Comparison of ENCODE assay signal across 13 cellular contexts in genomic region chr4:24850669-24851068, GRCh38. TPM values are rescaled to one million over a fixed set of nuclear protein-coding genes. Genes with fewer than 3 reads are reported as not detected.
DNase-seq lines count a peak whose midpoint lies in the region; ATAC-seq, FAIRE-seq and TF ChIP-seq lines count a peak whose summit lies in the region.
"Had no signal": no experiment of that assay in that cellular context is flagged by ENCODE, and none has a peak within 500 bp of the region (broad histone marks: within the 10 kb centered on the region; RNA-seq: fewer than 3 reads in every experiment).

No MANE protein-coding gene starts in this region.

- H3K4me1 ChIP-seq in GM23248 (ENCODE audit: insufficient read depth) (peaks cover 34% of the 10 kb centered on the region), foreskin keratinocyte (peaks cover 6% of the 10 kb centered on the region), thoracic aorta (ENCODE audit: control insufficient read depth in 1 of 2, low read depth in 2 of 2) (peaks cover 27 to 65% of the 10 kb centered on the region in 2 donors)

- no peaks in the 10 kb centered on the region for H4K20me1 ChIP-seq in GM23248 (ENCODE audit: insufficient read depth)

- peak; percentile 86 for DNase-seq in GM23248
- DNase-seq in SK-MEL-5 (ENCODE audit: low read depth, low spot score), result peak; percentile 36
- peak; percentile 22 to 68 for DNase-seq in foreskin keratinocyte
- no peak for DNase-seq in thoracic aorta (ENCODE audit: low spot score)
- DNase-seq in CD14-positive monocyte (ENCODE audit: low spot score), result no peak
- DNase-seq in GM19239 (ENCODE audit: insufficient read length, low spot score), result no peak
- DNase-seq in immature natural killer cell, result no peak
- DNase-seq: activated naive CD4-positive, alpha-beta T cell treated with anti-CD3 and anti-CD28 coated beads, Interleukin-2, amount 50 U/mL, for 16 hours; H7; natural killer cell; NCI-H82 had no signal

- H3K4me2 ChIP-seq in GM23248 (ENCODE audit: unreplicated experiment), result no peak overlapping the region

- H3K79me2 ChIP-seq in GM23248 (ENCODE audit: insufficient read depth), result no peaks in the 10 kb centered on the region

- no peak for FAIRE-seq in GM19239 (lab: Jason Lieb, UNC)
- FAIRE-seq: K562 had no signal

- H3K9ac ChIP-seq in GM23248, result peak overlapping the region; percentile 1; the same call in 1 of the 2 replicates

- in situ Hi-C loops in GM23248 (cut with MboI), result no loop called here
- in situ Hi-C loops in SK-MEL-5 (cut with HindIII; ENCODE audit: low pct_unique_long_range_greater_than_20kb, low sequenced_read_pairs), result no loop called here

- H3K9me2 ChIP-seq in GM23248 (ENCODE audit: insufficient read depth), result no peaks in the 10 kb centered on the region

- H3K36me3 Mint-ChIP-seq in CD14-positive monocyte, result peaks cover 59 to 64% of the 10 kb centered on the region in 2 donors
- peaks cover 0 to 3% (median 0%) of the 10 kb centered on the region in 3 donors for H3K36me3 Mint-ChIP-seq in immature natural killer cell
- H3K36me3 Mint-ChIP-seq: natural killer cell had no signal

- H3K36me3 ChIP-seq in GM23248 (ENCODE audit: low read depth), result no peaks in the 10 kb centered on the region
- no peaks in the 10 kb centered on the region for H3K36me3 ChIP-seq in thoracic aorta

- H3F3A ChIP-seq in GM23248 (ENCODE audit: insufficient read depth), result peaks cover 32% of the 10 kb centered on the region

- no peak overlapping the region for H3K4me3 ChIP-seq in GM23248
- H3K4me3 ChIP-seq in thoracic aorta, result no peak overlapping the region
- H3K4me3 ChIP-seq: K562 had no signal

- H3K4me1 Mint-ChIP-seq in CD14-positive monocyte (peaks cover 18% of the 10 kb centered on the region), immature natural killer cell (no peaks in the 10 kb centered on the region)
- H3K4me1 Mint-ChIP-seq: natural killer cell had no signal

- H3K9me3 Mint-ChIP-seq in CD14-positive monocyte, result peaks cover 0 to 2% (median 0%) of the 10 kb centered on the region in 7 donors
- peaks cover 0 to 8% (median 0%) of the 10 kb centered on the region in 6 donors for H3K9me3 Mint-ChIP-seq in immature natural killer cell
- H3K9me3 Mint-ChIP-seq: natural killer cell had no signal

- no peak overlapping the region for H2AFZ ChIP-seq in GM23248

- H3K27me3 Mint-ChIP-seq in CD14-positive monocyte (ENCODE audit: low read depth in 3 of 3) (peaks cover 0 to 1% (median 0%) of the 10 kb centered on the region in 3 donors), immature natural killer cell (ENCODE audit: low read depth in 3 of 3) (peaks cover 0 to 3% (median 0%) of the 10 kb centered on the region in 3 donors)

- H3K27ac ChIP-seq in GM23248 (peak overlapping the region; percentile 31; the same call in 1 of the 2 replicates), foreskin keratinocyte (no peak overlapping the region), thoracic aorta (peak overlapping the region; percentile 66 to 82)

- no peaks in the 10 kb centered on the region for H3K9me3 ChIP-seq in GM23248 (ENCODE audit: low read depth)
- H3K9me3 ChIP-seq in thoracic aorta, result no peaks in the 10 kb centered on the region

- ATAC-seq in foreskin keratinocyte, result peak; percentile 91
- ATAC-seq in thoracic aorta (ENCODE audit: insufficient number of reproducible peaks, low FRiP score, low read depth), result peak; percentile 80
- no peak for ATAC-seq in GM19023 (IDR thresholded peaks at IDR 0.05; ENCODE audit: unreplicated experiment)
- ATAC-seq: K562, natural killer cell had no signal

- H3K27me3 ChIP-seq in GM23248 (replicated peaks; ENCODE audit: insufficient read depth) (no peaks in the 10 kb centered on the region), foreskin keratinocyte (no peaks in the 10 kb centered on the region), thoracic aorta (replicated peaks; ENCODE audit: insufficient read depth) (no peaks in the 10 kb centered on the region)

- intact Hi-C loops in CD14-positive monocyte (cut with micrococcal nuclease), result no loop called here

- H3K4me3 Mint-ChIP-seq in CD14-positive monocyte, result no peak overlapping the region
- H3K4me3 Mint-ChIP-seq in immature natural killer cell, result no peak overlapping the region
- H3K4me3 Mint-ChIP-seq: natural killer cell had no signal

- H3K27ac Mint-ChIP-seq in CD14-positive monocyte (peak overlapping the region in 1 of 7 donors; percentile 26), immature natural killer cell (no peak overlapping the region)
- H3K27ac Mint-ChIP-seq: natural killer cell had no signal

- TF ChIP-seq CTCF in foreskin keratinocyte (conservative IDR thresholded peaks at IDR 0.05) (no peak), thoracic aorta (IDR thresholded peaks at IDR 0.05) (no peak), CD14-positive monocyte (IDR thresholded peaks at IDR 0.05) (no peak)

- WGBS in GM23248 (ENCODE audit: low coverage in 1 of 2, low lambda C conversion rate in 2 of 2, missing lambda C conversion rate in 2 of 2), 2 experiments, result 8 to 11% methylated on average over 1 of the region's 1 CpG

RNA-seq across cellular contexts. Expression of gene SOD3, which starts 55.3 kb away (rescaled TPM):
- total RNA-seq in GM23248 (2014; rRNA removed; shearing (Covaris generic)), result 3.8 and 8.2 TPM in 2 replicates
- polyA plus RNA-seq in GM23248 (2016; fragmentation: Nextera tagmentation; extraction: Ambion mirVana) (9.2 and 10.1 TPM in 2 replicates), foreskin keratinocyte (0.04 TPM in 1 of 2 replicates, not detected in the other), CD14-positive monocyte (not detected), immature natural killer cell (not detected)
- not detected in 2 replicates for total RNA-seq in SK-MEL-5 (2014; rRNA removed; shearing (Covaris generic))
- polyA plus RNA-seq in SK-MEL-5 (2015; cell fraction: cytosol; rRNA removed), result 0.08 and 0.11 TPM in 2 replicates
- not detected in 2 replicates for polyA plus RNA-seq in SK-MEL-5 (2015; cell fraction: nucleus; rRNA removed)
- total RNA-seq in foreskin keratinocyte (not detected in 2 replicates), thoracic aorta (100 to 1,000 TPM; 549 to 743 TPM)
- total RNA-seq: natural killer cell had no signal

Comparison
In these comparisons a context has a peak if more than half of its experiments do, and no peak if none do; other contexts are left out.
1. DNase-seq: peak in GM23248 (single experiment), SK-MEL-5 (single experiment) and foreskin keratinocyte (2 of 2); none in thoracic aorta (single experiment), CD14-positive monocyte (single experiment), GM19239 (single experiment) and immature natural killer cell (0 of 3).
2. RNA of gene SOD3, which starts 55.3 kb away (total RNA-seq): 549 to 743 TPM in thoracic aorta; 3.8 to 8.2 TPM in GM23248, not detected in foreskin keratinocyte and not detected in SK-MEL-5; every median in the first group is over 10 times any median in the second.